20 cellular contexts compared by ENCODE assay signal in genomic region chr7:130821864-130822263, GRCh38.
"Had no signal": no experiment of that assay in that cellular context is flagged by ENCODE, and none has a peak within 500 bp of the region (broad histone marks: within the 10 kb centered on the region; RNA-seq: fewer than 3 reads in every experiment).

No MANE protein-coding gene starts in this region.

- H3K4me1 Mint-ChIP-seq: stimulated activated naive B cell treated with anti-CD40 and anti-IgM and Interleukin-4, amounts not matched to agents 10 μg/mL and 1 μg/mL and 100 μg/mL, for 72 hours had no signal

- H3K27ac Mint-ChIP-seq: activated B cell treated with CpG ODN at 0.5 μM for 24 hours; activated CD8-positive, alpha-beta T cell treated with anti-CD3 and anti-CD28 coated beads for 36 hours; naive thymus-derived CD4-positive, alpha-beta T cell; stimulated activated naive B cell treated with anti-CD40 and anti-IgM and Interleukin-4, amounts not matched to agents 10 μg/mL and 1 μg/mL and 100 μg/mL, for 72 hours had no signal

- H3K27me3 ChIP-seq: heart right ventricle, pancreas, sigmoid colon, tibial nerve, vagina had no signal

- H3K4me1 ChIP-seq: gastroesophageal sphincter, heart right ventricle, pancreas, sigmoid colon, vagina had no signal

- FAIRE-seq: colon, islet of Langerhans, pancreas, TTC549 had no signal

- H3K27ac ChIP-seq: gastroesophageal sphincter, heart right ventricle, pancreas, sigmoid colon, tibial nerve, vagina had no signal

- H3K36me3 ChIP-seq: gastroesophageal sphincter, heart right ventricle, pancreas, sigmoid colon, tibial nerve, vagina had no signal

- H3K9me3 ChIP-seq: vagina had no signal

- ATAC-seq: gastroesophageal sphincter; heart right ventricle; naive thymus-derived CD4-positive, alpha-beta T cell; pancreas; stimulated activated naive B cell treated with anti-CD40 and anti-IgM and Interleukin-4, amounts not matched to agents 10 μg/mL and 1 μg/mL and 100 μg/mL, for 72 hours had no signal

- H3K4me3 Mint-ChIP-seq: activated B cell treated with CpG ODN at 0.5 μM for 24 hours; activated CD8-positive, alpha-beta T cell treated with anti-CD3 and anti-CD28 coated beads for 36 hours; naive thymus-derived CD4-positive, alpha-beta T cell; stimulated activated naive B cell treated with anti-CD40 and anti-IgM and Interleukin-4, amounts not matched to agents 10 μg/mL and 1 μg/mL and 100 μg/mL, for 72 hours had no signal

- DNase-seq: activated B cell treated with CpG ODN at 0.5 μM for 24 hours; activated CD4-positive, alpha-beta T cell treated with anti-CD3 and anti-CD28 coated beads for 48 hours; activated CD8-positive, alpha-beta memory T cell treated with anti-CD3 and anti-CD28 coated beads, Interleukin-2, amount 50 U/mL, for 4 hours; activated CD8-positive, alpha-beta T cell treated with anti-CD3 and anti-CD28 coated beads for 36 hours; activated naive CD4-positive, alpha-beta T cell treated with Interleukin-2 at 50 U/mL for 16 hours; caudate nucleus; erythroblast; heart right ventricle; naive thymus-derived CD4-positive, alpha-beta T cell; pancreas; sigmoid colon; stimulated activated CD4-positive, alpha-beta T cell treated with anti-CD3 and anti-CD28 coated beads, Interleukin-1b, Interleukin-23, amount 100 ng/mL, for 48 hours; stimulated activated naive B cell treated with anti-CD40 and anti-IgM and Interleukin-4, amounts not matched to agents 10 μg/mL and 1 μg/mL and 100 μg/mL, for 72 hours had no signal

- H3K4me3 ChIP-seq: gastroesophageal sphincter, heart right ventricle, lung, pancreas, sigmoid colon, tibial nerve, vagina had no signal
